8 cellular contexts compared by ENCODE assay signal in genomic region chr9:137127301-137128157, GRCh38. TPM values are rescaled to one million over a fixed set of nuclear protein-coding genes. Genes with fewer than 3 reads are reported as not detected.
DNase-seq lines count a peak whose midpoint lies in the region; ATAC-seq and TF ChIP-seq lines count a peak whose summit lies in the region.

No MANE protein-coding gene starts in this region.

- H3K4me3 ChIP-seq in body of pancreas, result no peak overlapping the region
- no peak overlapping the region for H3K4me3 ChIP-seq in thyroid gland (replicated peaks in 1 of 3)

- peak overlapping the region; percentile 85 to 99 (median 93) for H3K4me3 Mint-ChIP-seq in naive B cell

- 3% methylated on average over 24 of the region's 24 CpGs for WGBS in body of pancreas, 2 donors
- 65 to 66% methylated on average over 24 of the region's 24 CpGs for WGBS in thyroid gland, 2 donors

- no peaks in the 10 kb centered on the region for H3K36me3 Mint-ChIP-seq in naive B cell

- no peaks in the 10 kb centered on the region for H3K9me3 ChIP-seq in body of pancreas
- no peaks in the 10 kb centered on the region for H3K9me3 ChIP-seq in thyroid gland

- H3K9me3 Mint-ChIP-seq in naive B cell, result peaks cover 0 to 2% (median 0%) of the 10 kb centered on the region in 7 donors

- H3K27me3 Mint-ChIP-seq in naive B cell, result no peaks in the 10 kb centered on the region

- intact Hi-C loops in body of pancreas (cut with DNase I), result no loop called here
- intact Hi-C loops in thyroid gland (cut with DNase I), result no loop called here

- DNase-seq in GDM1 (lab: John Stamatoyannopoulos, UW), result peak; percentile 43
- DNase-seq in NOMO-1 treated with dmso at 0.1 percent for 144 hours (lab: John Stamatoyannopoulos, UW; ENCODE audit: unreplicated experiment), result peak; percentile 81
- peak; percentile 77 to 88 (median 83) for DNase-seq in body of pancreas
- DNase-seq in naive B cell, result peak; percentile 66
- no peak for DNase-seq in cerebellum (ENCODE audit: low spot score)
- no peak for DNase-seq in H4 (ENCODE audit: low spot score)
- no peak for DNase-seq in thyroid gland

- peaks cover 42% of the 10 kb centered on the region for H3K4me1 ChIP-seq in body of pancreas
- peaks cover 5 to 14% of the 10 kb centered on the region in 2 donors for H3K4me1 ChIP-seq in thyroid gland

- TF ChIP-seq POLR2A in body of pancreas (IDR thresholded peaks at IDR 0.05) (peak in 2 of 3 donors; percentile 68 to 76), thyroid gland (IDR thresholded peaks at IDR 0.05) (no peak)

- H3K4me1 Mint-ChIP-seq in naive B cell, result peaks cover 34 to 52% (median 42%) of the 10 kb centered on the region in 3 donors

- peak overlapping the region; percentile 97 to 100 (median 98) for H3K27ac Mint-ChIP-seq in naive B cell

- TF ChIP-seq CTCF in body of pancreas (IDR thresholded peaks at IDR 0.05), result peak in 5 of 7 experiments; percentile 7 to 41 (median 36)
- no peak for TF ChIP-seq CTCF in thyroid gland (IDR thresholded peaks at IDR 0.05)

- H3K36me3 ChIP-seq in body of pancreas (replicated peaks in 1 of 2; ENCODE audit: insufficient read depth in 1 of 2, low read depth in 2 of 2), result no peaks in the 10 kb centered on the region
- no peaks in the 10 kb centered on the region for H3K36me3 ChIP-seq in thyroid gland

- H3K27me3 ChIP-seq in body of pancreas (no peaks in the 10 kb centered on the region), thyroid gland (no peaks in the 10 kb centered on the region)

- H3K27ac ChIP-seq in body of pancreas (peak overlapping the region; percentile 87 to 94 (median 90)), thyroid gland (peak overlapping the region in 1 of 3 donors; percentile 18)

- peak; percentile 67 for ATAC-seq in body of pancreas
- ATAC-seq in naive B cell (ENCODE audit: low read depth in 2 of 2), result peak; percentile 17 to 20
- no peak for ATAC-seq in GM19467 (IDR thresholded peaks at IDR 0.05; ENCODE audit: unreplicated experiment)

RNA-seq across cellular contexts. Expression of gene GRIN1, which starts 11.4 kb away (rescaled TPM):
- total RNA-seq in body of pancreas (not detected), cerebellum (23.6 TPM), thyroid gland (not detected)
- not detected for polyA plus RNA-seq in naive B cell (ENCODE audit: low read depth in 6 of 6)
- not detected in 2 replicates for total RNA-seq in H4 (2014; rRNA removed; shearing (Covaris generic))

RNA-seq across cellular contexts. Expression of gene DPP7, which starts 13.0 kb away (rescaled TPM):
- total RNA-seq in body of pancreas, result 100 to 1,000 TPM; 137 to 171 TPM
- polyA plus RNA-seq in naive B cell (ENCODE audit: low read depth in 6 of 6), result 100 to 1,000 TPM in 4 of 6 donors, 10 to 100 TPM in 2; 71.5 to 142 (median 102) TPM
- 12.2 TPM for total RNA-seq in cerebellum
- 34.8 and 52.2 TPM in 2 replicates for total RNA-seq in H4 (2014; rRNA removed; shearing (Covaris generic))
- 100 to 1,000 TPM; 120 to 209 (median 157) TPM for total RNA-seq in thyroid gland

RNA-seq across cellular contexts. Expression of gene MAN1B1, which starts 40.7 kb away (rescaled TPM):
- total RNA-seq in body of pancreas (10 to 100 TPM; 32.6 to 34.2 TPM), cerebellum (38.2 TPM), thyroid gland (10 to 100 TPM; 48.2 to 73.8 (median 67.2) TPM)
- polyA plus RNA-seq in naive B cell (ENCODE audit: low read depth in 6 of 6), result 10 to 100 TPM; 19.6 to 30.4 (median 24.3) TPM
- 38.6 and 62.6 TPM in 2 replicates for total RNA-seq in H4 (2014; rRNA removed; shearing (Covaris generic))

RNA-seq across cellular contexts. Expression of gene LRRC26, which starts 42.3 kb away (rescaled TPM):
- 1 to 10 TPM in 1 of 2 donors, not detected in 1; 1.3 TPM for total RNA-seq in body of pancreas
- not detected for polyA plus RNA-seq in naive B cell (ENCODE audit: low read depth in 6 of 6)
- 0.91 TPM for total RNA-seq in cerebellum
- total RNA-seq in H4 (2014; rRNA removed; shearing (Covaris generic)), result 0.10 and 0.12 TPM in 2 replicates
- total RNA-seq in thyroid gland, result not detected

RNA-seq across cellular contexts. Expression of gene TMEM210, which starts 44.3 kb away (rescaled TPM):
- total RNA-seq in body of pancreas (not detected), cerebellum (not detected), thyroid gland (not detected)
- not detected for polyA plus RNA-seq in naive B cell (ENCODE audit: low read depth in 6 of 6)
- not detected in 2 replicates for total RNA-seq in H4 (2014; rRNA removed; shearing (Covaris generic))

Comparison
In these comparisons a context has a peak if more than half of its experiments do, and no peak if none do; other contexts are left out.
1. DNase-seq: peak in GDM1 (single experiment), NOMO-1 treated with dmso at 0.1 percent for 144 hours (single experiment), body of pancreas (4 of 4) and naive B cell (single experiment); none in cerebellum (single experiment), H4 (single experiment) and thyroid gland (0 of 2).
2. CTCF ChIP-seq: peak in body of pancreas (5 of 7); none in thyroid gland (0 of 6).
3. POLR2A ChIP-seq: peak in body of pancreas (2 of 3); none in thyroid gland (0 of 2).
4. RNA of gene GRIN1, which starts 11.4 kb away (total RNA-seq): 23.6 TPM in cerebellum (single experiment); not detected in body of pancreas, not detected in H4 and not detected in thyroid gland; every median in the first group is over 10 times any median in the second.